9 cellular contexts compared by ENCODE assay signal in the genomic region with DNA sequence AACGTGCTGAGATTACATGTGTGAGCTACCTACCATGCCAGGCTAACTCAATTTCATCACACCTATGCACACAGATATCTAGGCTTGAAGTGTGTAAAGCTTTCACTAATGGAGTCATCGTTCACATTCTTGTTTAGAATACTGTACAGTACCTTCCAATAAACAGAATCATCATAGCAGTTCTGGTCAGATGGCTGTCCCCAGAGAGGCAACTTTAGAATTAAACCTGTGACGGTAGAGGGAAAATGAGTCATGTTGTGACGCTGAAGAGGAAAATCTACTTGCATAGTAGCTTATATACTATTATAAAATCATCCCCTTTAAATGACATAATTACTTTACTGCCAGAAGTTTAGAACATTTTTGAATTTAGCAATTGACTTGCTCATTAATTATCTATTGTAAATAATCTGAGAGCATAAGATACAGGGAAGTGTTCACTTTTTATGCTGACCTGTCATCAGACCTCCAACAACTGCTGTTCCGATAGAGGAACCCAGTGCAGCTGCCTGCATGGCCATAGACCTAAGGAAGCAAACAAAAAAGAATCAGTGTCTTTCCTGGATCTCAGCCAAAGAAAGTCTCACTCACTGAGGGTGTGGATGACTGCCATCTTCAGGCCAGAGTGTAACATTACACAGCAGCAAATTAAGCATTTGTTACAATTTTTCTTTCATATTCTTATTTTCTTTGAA. TPM values are rescaled to one million over a fixed set of nuclear protein-coding genes. Genes with fewer than 3 reads are reported as not detected.
DNase-seq lines count a peak whose midpoint lies in the region; TF ChIP-seq lines count a peak whose summit lies in the region.
"Had no signal": no experiment of that assay in that cellular context is flagged by ENCODE, and none has a peak within 500 bp of the region (broad histone marks: within the 10 kb centered on the region; RNA-seq: fewer than 3 reads in every experiment).

No MANE protein-coding gene starts in this region.

- no peaks in the 10 kb centered on the region for H3K36me3 Mint-ChIP-seq in chondrocyte (ENCODE audit: low read depth)
- H3K36me3 Mint-ChIP-seq: T-cell had no signal

- peaks cover 3% of the 10 kb centered on the region for H3K9me3 Mint-ChIP-seq in chondrocyte (ENCODE audit: low read depth)
- H3K9me3 Mint-ChIP-seq: T-cell had no signal

- BruUV-seq in PC-9 (replicated peaks; lab: Mats Ljungman, UMichigan), result no TSS peak

- H3K9me2 ChIP-seq in PC-9 (ENCODE audit: insufficient read depth), result no peaks in the 10 kb centered on the region

- H3K4me1 ChIP-seq in PC-9 (replicated peaks; ENCODE audit: insufficient read depth) (no peaks in the 10 kb centered on the region), liver (ENCODE audit: control insufficient read depth in 4 of 4, insufficient read depth in 4 of 4, low read length in 3 of 4) (peaks cover 0 to 3% (median 0%) of the 10 kb centered on the region in 4 donors), uterus (no peaks in the 10 kb centered on the region)

- DNase-seq in AG08396 (ENCODE audit: low spot score) (peak; percentile 70), HFF-Myc (ENCODE audit: extremely low read depth, low read depth) (peak; percentile 88), LNCaP clone FGC (ENCODE audit: low read depth) (peak; percentile 88), PC-9 (peak; percentile 27 to 68), chondrocyte (ENCODE audit: low spot score) (no peak), uterus (no peak)

- intact Hi-C loops in PC-9 (cut with micrococcal nuclease; ENCODE audit: unreplicated experiment) (loop anchor here (1.0 to 5.0 kb wide), 2 partner anchors 75 to 145 kb away; partner anchors contain the start of genes CENPQ and MMUT), uterus (cut with DNase I; ENCODE audit: low total_unique reads) (no loop called here)

- peaks cover 2% of the 10 kb centered on the region for H3K4me1 Mint-ChIP-seq in chondrocyte (ENCODE audit: low read depth)
- H3K4me1 Mint-ChIP-seq: T-cell had no signal

- peak overlapping the region; percentile 41 for H3K4me2 ChIP-seq in PC-9

- H3K36me3 ChIP-seq in PC-9 (ENCODE audit: low read depth), result no peaks in the 10 kb centered on the region
- H3K36me3 ChIP-seq in liver (ENCODE audit: control insufficient read depth in 4 of 4, insufficient read depth in 3 of 4, low read depth in 1 of 4, low read length in 3 of 4), result no peaks in the 10 kb centered on the region
- H3K36me3 ChIP-seq in uterus, result no peaks in the 10 kb centered on the region

- H3K4me3 ChIP-seq in HFF-Myc (replicated peaks; ENCODE audit: low read depth, low read length) (no peak overlapping the region), LNCaP clone FGC (ENCODE audit: low read depth, low read length) (no peak overlapping the region), PC-9 (no peak overlapping the region), liver (ENCODE audit: low read depth in 1 of 3, low read length in 3 of 3) (no peak overlapping the region), uterus (no peak overlapping the region)

- peak; percentile 97 for TF ChIP-seq RAD21 in liver (IDR thresholded peaks at IDR 0.05)

- H3K4me3 Mint-ChIP-seq in chondrocyte (ENCODE audit: unreplicated experiment), result no peak overlapping the region
- H3K4me3 Mint-ChIP-seq: T-cell had no signal

- H3K9me3 ChIP-seq in PC-9 (ENCODE audit: insufficient read depth, low read depth), result no peaks in the 10 kb centered on the region
- no peaks in the 10 kb centered on the region for H3K9me3 ChIP-seq in liver (ENCODE audit: control insufficient read depth in 4 of 4, low read length in 3 of 4)
- no peaks in the 10 kb centered on the region for H3K9me3 ChIP-seq in uterus

- no peak overlapping the region; the same call in 1 of the 2 replicates for H2AFZ ChIP-seq in PC-9

- H3K9ac ChIP-seq in liver (ENCODE audit: low read depth in 1 of 2, low read length in 2 of 2), result no peak overlapping the region

- no peak overlapping the region for H3K27ac ChIP-seq in PC-9
- H3K27ac ChIP-seq in liver (ENCODE audit: low read depth in 1 of 2, low read length in 2 of 2), result no peak overlapping the region
- no peak overlapping the region for H3K27ac ChIP-seq in uterus

- peak; percentile 82 for TF ChIP-seq CTCF in GM12873 (IDR thresholded peaks at IDR 0.05; ENCODE audit: insufficient read depth, low read depth, low read length, missing control alignments)
- peak; percentile 76 for TF ChIP-seq CTCF in HFF-Myc (IDR thresholded peaks at IDR 0.05; ENCODE audit: low read depth, low read length, missing control alignments)
- peak; percentile 81 for TF ChIP-seq CTCF in LNCaP clone FGC (IDR thresholded peaks at IDR 0.05; ENCODE audit: control insufficient read depth, extremely low read depth, insufficient read depth)
- peak; percentile 93 for TF ChIP-seq CTCF in PC-9 (conservative IDR thresholded peaks at IDR 0.05)
- TF ChIP-seq CTCF in chondrocyte (IDR thresholded peaks at IDR 0.05), result peak; percentile 91
- TF ChIP-seq CTCF in liver (IDR thresholded peaks at IDR 0.05; ENCODE audit: low read depth, low read length, missing input control), result peak; percentile 96
- peak; percentile 28 to 72 (median 62) for TF ChIP-seq CTCF in uterus (IDR thresholded peaks at IDR 0.05)

- CTCF ChIA-PET in PC-9 (lab: Charles Lee), result interaction anchor here (0.6 to 2.3 kb wide), 4 partner anchors 36 to 75 kb away, joined by 3 to 16 read pairs (median 8); no protein-coding TSS in a partner anchor

- H3K27ac Mint-ChIP-seq in chondrocyte (ENCODE audit: unreplicated experiment), result no peak overlapping the region
- H3K27ac Mint-ChIP-seq: T-cell had no signal

- TF ChIP-seq POLR2A in uterus (IDR thresholded peaks at IDR 0.05), result no peak

- H4K20me1 ChIP-seq in PC-9 (ENCODE audit: insufficient read depth), result no peaks in the 10 kb centered on the region

- H3K27me3 ChIP-seq in PC-9 (ENCODE audit: insufficient read depth, low read depth), result no peaks in the 10 kb centered on the region
- H3K27me3 ChIP-seq in liver (ENCODE audit: control insufficient read depth in 4 of 4, insufficient read depth in 4 of 4, low read length in 3 of 4), result no peaks in the 10 kb centered on the region
- no peaks in the 10 kb centered on the region for H3K27me3 ChIP-seq in uterus

- 45% methylated on average over 5 of the region's 5 CpGs for WGBS in liver

- H3K27me3 Mint-ChIP-seq in chondrocyte (ENCODE audit: low read depth), result peaks cover 32% of the 10 kb centered on the region

- no peaks in the 10 kb centered on the region for H3K79me2 ChIP-seq in PC-9 (ENCODE audit: low read depth)

- H3F3A ChIP-seq in PC-9 (ENCODE audit: insufficient read depth, low read depth), result no peaks in the 10 kb centered on the region

- POLR2A ChIA-PET in PC-9 (lab: Charles Lee; ENCODE audit: unreplicated experiment), result no interaction called here

TF ChIP-seq in liver, 16 proteins besides CTCF, POLR2A, EP300 and RAD21:
- no peak for TF ChIP-seq HNF4G (IDR thresholded peaks at IDR 0.05)
- no peak for TF ChIP-seq RXRA (IDR thresholded peaks at IDR 0.05)
- TF ChIP-seq YY1 (IDR thresholded peaks at IDR 0.05), result no peak
- no peak for TF ChIP-seq SP1 (IDR thresholded peaks at IDR 0.05)
TF ChIP-seq in liver: peak in this region for 0.

RNA-seq across cellular contexts. Expression of gene RHAG, which starts 29.8 kb away (rescaled TPM):
- total RNA-seq in PC-9 (2021), result not detected in 2 replicates
- not detected in 3 replicates for total RNA-seq in chondrocyte
- total RNA-seq in liver, result 100 to 1,000 TPM in 1 of 2 donors, not detected in 1; 345 TPM
- polyA plus RNA-seq in liver, result under 1 TPM in 1 of 2 donors, not detected in 1; 0.07 TPM
- total RNA-seq in uterus, result 1 to 10 TPM in 1 of 4 donors, not detected in 3; 3.2 TPM

RNA-seq across cellular contexts. Expression of gene C6orf141, which starts 56.4 kb away (rescaled TPM):
- 12.3 and 21.9 TPM in 2 replicates for total RNA-seq in PC-9 (2021)
- total RNA-seq in chondrocyte, result not detected in 3 replicates
- total RNA-seq in liver, result under 1 TPM; 0.14 to 0.84 TPM
- polyA plus RNA-seq in liver, result under 1 TPM; 0.33 to 0.43 TPM
- total RNA-seq in uterus, result 10 to 100 TPM in 1 of 4 donors, 1 to 10 TPM in 2, under 1 TPM in 1; 0.88 to 18.1 (median 3.5) TPM
- total RNA-seq: T-cell had no signal

Comparison
In these comparisons a context has a peak if more than half of its experiments do, and no peak if none do; other contexts are left out.
1. DNase-seq: peak in AG08396 (single experiment), HFF-Myc (single experiment), LNCaP clone FGC (single experiment) and PC-9 (2 of 2); none in chondrocyte (single experiment) and uterus (0 of 2).
2. Peak in every context shown above with its lines, with median percentiles within 50 percentile points of each other: CTCF ChIP-seq.